8 cellular contexts compared by ENCODE assay signal in the genomic region with DNA sequence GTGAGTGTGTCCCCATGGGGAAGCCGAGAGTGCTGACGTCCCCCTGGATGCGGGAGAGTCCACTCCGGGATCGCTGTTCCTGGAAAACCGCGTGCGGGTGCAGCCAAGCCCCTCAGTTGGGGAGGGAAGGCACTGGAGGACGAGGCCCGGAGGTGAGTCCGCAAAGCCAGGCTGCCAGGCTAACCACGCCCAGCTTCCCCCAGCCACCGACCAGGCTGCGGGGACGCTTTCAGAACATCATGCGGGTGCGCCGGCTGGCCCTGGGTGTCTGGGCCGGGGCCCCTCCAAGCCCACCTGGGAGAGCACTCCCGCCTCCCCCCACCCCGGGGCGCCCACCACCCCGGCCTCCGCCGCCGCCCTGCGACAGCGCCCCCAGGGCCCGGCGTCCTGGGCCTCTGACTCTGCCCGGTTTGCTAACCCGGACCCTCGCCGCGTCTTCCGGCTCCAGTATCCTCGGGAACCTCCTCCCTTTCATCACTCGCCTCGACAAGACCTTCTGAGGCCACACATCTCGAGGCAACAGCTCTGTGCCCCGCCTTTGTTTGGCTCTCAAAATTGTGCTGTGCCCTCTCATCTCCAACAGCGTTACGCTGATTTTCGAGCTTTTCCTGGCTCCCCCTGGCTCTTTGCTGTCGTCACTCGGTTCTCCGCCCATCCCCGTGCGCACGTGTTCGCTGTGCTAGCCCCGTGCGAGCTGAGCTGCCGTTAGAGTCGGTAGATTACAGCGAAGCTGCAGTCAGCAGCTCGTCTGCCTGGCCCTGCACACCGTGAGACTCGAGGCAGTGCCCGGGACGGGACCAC. TPM values are rescaled to one million over a fixed set of nuclear protein-coding genes. Genes with fewer than 3 reads are reported as not detected.
DNase-seq lines count a peak whose midpoint lies in the region; ATAC-seq and TF ChIP-seq lines count a peak whose summit lies in the region.

No MANE protein-coding gene starts in this region.

- peak overlapping the region; percentile 86 for H3K4me3 Mint-ChIP-seq in activated B cell treated with CpG ODN at 0.5 μM for 24 hours

- TF ChIP-seq CTCF in activated B cell treated with CpG ODN at 0.5 μM for 24 hours (IDR thresholded peaks at IDR 0.05) (no peak), cardiac fibroblast (IDR thresholded peaks at IDR 0.05; ENCODE audit: low read depth, low read length) (no peak), left lung (IDR thresholded peaks at IDR 0.05) (no peak)

- H3K4me3 ChIP-seq in BLaER1 treated with 17β-estradiol and CSF1 and Interleukin-3, amounts not matched to agents 10 nM and 100 nM: peak overlapping the region in 7 of 10 experiments; percentile 6 to 58 (median 37); a peak in 10 of 20 replicates
- H3K4me3 ChIP-seq in cardiac fibroblast (replicated peaks in 1 of 2; ENCODE audit: low read depth in 2 of 2, low read length in 2 of 2): peak overlapping the region; percentile 27 to 38
- H3K4me3 ChIP-seq in left lung: peak overlapping the region in 1 of 2 donors; percentile 21

- H3K27me3 ChIP-seq in BLaER1 treated with 17β-estradiol and CSF1 and Interleukin-3, amounts not matched to agents 10 nM and 100 nM: peaks cover 7 to 18% (median 15%) of the 10 kb centered on the region in 11 experiments; a peak in 21 of 22 replicates
- peaks cover 13 to 56% of the 10 kb centered on the region in 2 donors for H3K27me3 ChIP-seq in left lung

- DNase-seq in activated B cell treated with CpG ODN at 0.5 μM for 24 hours (peak; percentile 22), cardiac fibroblast (ENCODE audit: low read depth in 2 of 2) (peak; percentile 40 to 61), left lung (peak; percentile 59 to 82)
- peak in 2 of 3 donors; percentile 29 to 49 for DNase-seq in stimulated activated CD4-positive, alpha-beta T cell treated with anti-CD3 and anti-CD28 coated beads, TNF-alpha, amount 100 ng/mL, for 1 hour (ENCODE audit: low read depth in 3 of 3, low spot score in 1 of 3)

- H3K4me1 Mint-ChIP-seq in activated B cell treated with CpG ODN at 0.5 μM for 24 hours: peaks cover 6% of the 10 kb centered on the region

- POLR2A ChIA-PET in activated B cell treated with CpG ODN at 0.5 μM for 24 hours (lab: Charles Lee): no interaction called here

- no peaks in the 10 kb centered on the region for H3K9me3 Mint-ChIP-seq in activated B cell treated with CpG ODN at 0.5 μM for 24 hours

- peak; percentile 67 for ATAC-seq in activated B cell treated with CpG ODN at 0.5 μM for 24 hours (ENCODE audit: low read depth)
- ATAC-seq in left lung: peak; percentile 89
- ATAC-seq in GM21381 (IDR thresholded peaks at IDR 0.05; ENCODE audit: unreplicated experiment): no peak
- no peak for ATAC-seq in GM21576 (IDR thresholded peaks at IDR 0.05; ENCODE audit: unreplicated experiment)
- no peak for ATAC-seq in HG02938 (IDR thresholded peaks at IDR 0.05; ENCODE audit: unreplicated experiment)

- H3K27me3 Mint-ChIP-seq in activated B cell treated with CpG ODN at 0.5 μM for 24 hours: peaks cover 24% of the 10 kb centered on the region

- H3K36me3 ChIP-seq in BLaER1 treated with 17β-estradiol and CSF1 and Interleukin-3, amounts not matched to agents 10 nM and 100 nM: no peaks in the 10 kb centered on the region
- H3K36me3 ChIP-seq in left lung: no peaks in the 10 kb centered on the region

- intact Hi-C loops in activated B cell treated with CpG ODN at 0.5 μM for 24 hours (cut with micrococcal nuclease): no loop called here
- intact Hi-C loops in left lung (cut with DNase I): no loop called here

- peak overlapping the region; percentile 78 for H3K27ac Mint-ChIP-seq in activated B cell treated with CpG ODN at 0.5 μM for 24 hours

- peak overlapping the region in 1 of 11 experiments; percentile 18; a peak in 1 of 22 replicates for H3K27ac ChIP-seq in BLaER1 treated with 17β-estradiol and CSF1 and Interleukin-3, amounts not matched to agents 10 nM and 100 nM
- no peak overlapping the region for H3K27ac ChIP-seq in left lung

- H3K9me3 ChIP-seq in BLaER1 treated with 17β-estradiol and CSF1 and Interleukin-3, amounts not matched to agents 10 nM and 100 nM (replicated peaks in 1 of 11): no peaks in the 10 kb centered on the region
- H3K9me3 ChIP-seq in left lung: no peaks in the 10 kb centered on the region

- H3K4me1 ChIP-seq in BLaER1 treated with 17β-estradiol and CSF1 and Interleukin-3, amounts not matched to agents 10 nM and 100 nM: peaks cover 0 to 25% (median 15%) of the 10 kb centered on the region in 10 experiments; a peak in 16 of 20 replicates
- H3K4me1 ChIP-seq in left lung: peaks cover 5 to 9% of the 10 kb centered on the region in 2 donors

- H3K36me3 Mint-ChIP-seq in activated B cell treated with CpG ODN at 0.5 μM for 24 hours (ENCODE audit: low read depth): no peaks in the 10 kb centered on the region

- CTCF ChIA-PET in activated B cell treated with CpG ODN at 0.5 μM for 24 hours (lab: Charles Lee): no interaction called here

- H3K4me2 ChIP-seq in BLaER1 treated with 17β-estradiol and CSF1 and Interleukin-3, amounts not matched to agents 10 nM and 100 nM: peak overlapping the region; percentile 51 to 88 (median 68)

- no peaks in the 10 kb centered on the region for H4K20me1 ChIP-seq in BLaER1 treated with 17β-estradiol and CSF1 and Interleukin-3, amounts not matched to agents 10 nM and 100 nM

- H3K9ac ChIP-seq in BLaER1 treated with 17β-estradiol and CSF1 and Interleukin-3, amounts not matched to agents 10 nM and 100 nM: peak overlapping the region in 5 of 11 experiments; percentile 7 to 21 (median 14); a peak in 4 of 22 replicates

RNA-seq across cellular contexts. Expression of gene ENTPD6, which starts 47.1 kb away (rescaled TPM):
- total RNA-seq in activated B cell treated with CpG ODN at 0.5 μM for 24 hours (37.2 and 44.4 TPM in 2 replicates), left lung (10 to 100 TPM; 72.7 to 76.3 TPM)

Comparison
In these comparisons a context has a peak if more than half of its experiments do, and no peak if none do; other contexts are left out.
1. ATAC-seq: peak in activated B cell treated with CpG ODN at 0.5 μM for 24 hours (single experiment) and left lung (single experiment); none in GM21381 (single experiment), GM21576 (single experiment) and HG02938 (single experiment).
2. Peak in every context shown above with its lines, with median percentiles within 50 percentile points of each other: DNase-seq.